ENCODE assay signal across 9 cellular contexts in the genomic region with DNA sequence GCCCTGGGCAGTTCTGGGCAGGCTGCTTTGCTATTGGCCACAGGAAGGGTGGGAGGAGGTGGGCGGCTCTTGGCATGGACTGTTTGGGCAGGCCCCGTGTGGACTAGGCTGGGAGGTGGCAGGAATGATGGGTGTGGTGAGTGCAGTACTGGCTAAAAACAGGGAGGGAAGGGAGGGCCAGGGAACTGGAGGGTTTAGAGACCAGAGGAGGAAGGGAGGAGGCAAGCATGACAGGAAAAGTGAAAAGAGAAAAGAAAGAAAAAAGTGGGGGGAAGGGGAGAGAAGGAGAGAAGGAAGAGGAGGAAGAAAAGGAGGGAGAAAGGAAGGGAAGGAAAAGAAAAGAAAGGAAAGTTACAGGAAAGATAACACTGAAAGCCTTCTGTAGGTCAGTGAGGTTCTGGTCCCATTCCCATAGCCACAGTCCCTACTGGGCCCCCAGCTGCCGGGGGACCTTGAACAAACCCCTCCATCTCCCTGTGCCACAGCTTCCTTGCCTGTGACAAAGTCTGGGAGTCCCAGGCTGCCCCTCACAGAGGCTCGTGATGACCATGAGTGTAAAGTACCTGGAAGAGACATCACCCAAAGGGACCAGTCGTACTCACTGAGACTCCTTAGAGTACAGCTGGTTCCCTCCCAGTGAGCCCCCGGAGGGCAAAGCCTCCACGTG. TPM values are rescaled to one million over a fixed set of nuclear protein-coding genes. Genes with fewer than 3 reads are reported as not detected.
A peak's percentile ranks its signal among the peaks of the same experiment; 100 is the strongest.
DNase-seq lines count a peak whose midpoint lies in the region; ATAC-seq, FAIRE-seq and TF ChIP-seq lines count a peak whose summit lies in the region.
"Had no signal": no experiment of that assay in that cellular context is flagged by ENCODE, and none has a peak within 500 bp of the region (broad histone marks: within the 10 kb centered on the region; RNA-seq: fewer than 3 reads in every experiment).

No MANE protein-coding gene starts in this region.

- H3K4me2 ChIP-seq in GM12878 (ENCODE audit: control insufficient read depth, insufficient read depth) (no peak overlapping the region), HepG2 (ENCODE audit: low read depth, low read length) (no peak overlapping the region)

- H3K27ac ChIP-seq in GM12878 (ENCODE audit: control insufficient read depth, insufficient read depth), result no peak overlapping the region
- H3K27ac ChIP-seq in HepG2 (ENCODE audit: extremely low read length, insufficient read depth, low read length), result no peak overlapping the region

- no peak for TF ChIP-seq EP300 in GM12878 (IDR thresholded peaks at IDR 0.05; ENCODE audit: borderline replicate concordance in 1 of 2, control insufficient read depth in 1 of 2, low read depth in 2 of 2, low read length in 2 of 2)
- TF ChIP-seq EP300 in HepG2 (IDR thresholded peaks at IDR 0.05; ENCODE audit: low read depth in 2 of 2, low read length in 2 of 2), result no peak
- no peak for TF ChIP-seq EP300 in HepG2 (CRISPR knock-in tag; IDR thresholded peaks at IDR 0.05; ENCODE audit: borderline replicate concordance)

- H3K79me2 ChIP-seq in GM12878 (ENCODE audit: control insufficient read depth, insufficient read depth, low read length) (no peaks in the 10 kb centered on the region), HepG2 (ENCODE audit: insufficient read depth, low read length) (no peaks in the 10 kb centered on the region)

- H2AFZ ChIP-seq in GM12878 (ENCODE audit: control insufficient read depth, low read depth, low read length) (no peak overlapping the region), HepG2 (ENCODE audit: low read length) (no peak overlapping the region)

- peak overlapping the region; percentile 71 for H3K4me3 Mint-ChIP-seq in activated naive CD4-positive, alpha-beta T cell treated with anti-CD3 and anti-CD28 coated beads, Interleukin-2, amount 50 U/mL, for 24 hours

- intact Hi-C loops in GM12878 (cut with micrococcal nuclease; ENCODE audit: unreplicated experiment) (no loop called here), HepG2 (cut with micrococcal nuclease; ENCODE audit: unreplicated experiment) (no loop called here)

- POLR2A ChIA-PET in GM12878 (lab: Charles Lee), result no interaction called here
- POLR2A ChIA-PET in HepG2 (lab: Yijun Ruan, JAX), result no interaction called here

- no peak for DNase-seq in activated naive CD4-positive, alpha-beta T cell (lab: John Stamatoyannopoulos, UW)
- no peak for DNase-seq in GM12878 (ENCODE audit: low read depth, low spot score)
- DNase-seq in HepG2 (ENCODE audit: low spot score), result no peak
- DNase-seq in GM19239 (ENCODE audit: insufficient read length, low spot score), result no peak
- DNase-seq in NCI-H1694 treated with DMSO at 0.1 percent for 48 hours (lab: John Stamatoyannopoulos, UW), result no peak
- DNase-seq in NK-92 (lab: John Stamatoyannopoulos, UW; ENCODE audit: unreplicated experiment), result no peak
- DNase-seq: stimulated activated CD8-positive, alpha-beta memory T cell treated with anti-CD3 and anti-CD28 coated beads, Interleukin-4, amount 100 ng/mL, for 48 hours had no signal

- H3K9ac ChIP-seq in GM12878 (ENCODE audit: control insufficient read depth, insufficient read depth, low read length) (no peak overlapping the region), HepG2 (ENCODE audit: insufficient read depth, low read depth, low read length) (no peak overlapping the region)

- H3K9me3 ChIP-seq in GM12878 (replicated peaks; ENCODE audit: control insufficient read depth, insufficient read depth, low read length) (no peaks in the 10 kb centered on the region), HepG2 (ENCODE audit: low read length) (no peaks in the 10 kb centered on the region)

- no peaks in the 10 kb centered on the region for H4K20me1 ChIP-seq in GM12878 (ENCODE audit: control insufficient read depth, insufficient read depth)
- 0 out of 2 replicates have a peak, but pooled peaks cover 2% of the 10 kb centered on the region for H4K20me1 ChIP-seq in HepG2 (ENCODE audit: insufficient read depth, low read length)

- H3K4me1 ChIP-seq in GM12878 (ENCODE audit: control insufficient read depth, insufficient read depth, low read length) (no peaks in the 10 kb centered on the region), HepG2 (ENCODE audit: insufficient read depth, low read length) (peaks cover 7% of the 10 kb centered on the region; the same call in 1 of the 2 replicates)

- BruUV-seq in GM12878 (replicated peaks; lab: Mats Ljungman, UMichigan) (no TSS peak), HepG2 (replicated peaks; lab: Mats Ljungman, UMichigan) (no TSS peak)

- CTCF ChIA-PET in GM12878 (lab: Yijun Ruan, JAX) (no interaction called here), HepG2 (lab: Yijun Ruan, JAX; ENCODE audit: low intra/inter-chr PET ratio, low total read pairs) (no interaction called here)

- SMC1A ChIA-PET in GM12878 (lab: Charles Lee; ENCODE audit: uncharacterized antibody, unreplicated experiment), result no interaction called here

- no peaks in the 10 kb centered on the region for H3K9me3 Mint-ChIP-seq in activated naive CD4-positive, alpha-beta T cell treated with anti-CD3 and anti-CD28 coated beads, Interleukin-2, amount 50 U/mL, for 24 hours

- FAIRE-seq in GM12878 (lab: Jason Lieb, UNC) (no peak), HepG2 (lab: Jason Lieb, UNC) (no peak), GM19239 (lab: Jason Lieb, UNC) (no peak)

- RAD21 ChIA-PET in GM12878 (lab: Charles Lee; ENCODE audit: unreplicated experiment), result no interaction called here

- H3K27ac Mint-ChIP-seq in activated naive CD4-positive, alpha-beta T cell treated with anti-CD3 and anti-CD28 coated beads, Interleukin-2, amount 50 U/mL, for 24 hours, result peak overlapping the region; percentile 5

- 32% methylated on average over 7 of the region's 7 CpGs for WGBS in GM12878 (ENCODE audit: insufficient coverage, insufficient replicate concordance, low lambda C conversion rate, missing lambda C conversion rate)
- 16% methylated on average over 7 of the region's 7 CpGs for WGBS in HepG2 (ENCODE audit: low lambda C conversion rate)

- peaks cover 17% of the 10 kb centered on the region for H3K27me3 Mint-ChIP-seq in activated naive CD4-positive, alpha-beta T cell treated with anti-CD3 and anti-CD28 coated beads, Interleukin-2, amount 50 U/mL, for 24 hours

- TF ChIP-seq POLR2A in GM12878 (IDR thresholded peaks at IDR 0.05; ENCODE audit: low read depth, low read length) (no peak), HepG2 (IDR thresholded peaks at IDR 0.05; ENCODE audit: insufficient read depth in 1 of 2, low read depth in 2 of 2, low read length in 2 of 2) (no peak)

- H3K36me3 ChIP-seq in GM12878 (ENCODE audit: control insufficient read depth in 2 of 2, insufficient read depth in 2 of 2, low read length in 1 of 2) (no peaks in the 10 kb centered on the region), HepG2 (replicated peaks in 1 of 2; ENCODE audit: control insufficient read depth in 1 of 2, insufficient read depth in 2 of 2, low read length in 2 of 2) (no peaks in the 10 kb centered on the region)

- 0 out of 3 replicates have a peak, but pooled peaks have one; percentile 17 for ATAC-seq in GM12878
- peak; percentile 17 for ATAC-seq in HepG2
- ATAC-seq in GM18498 (IDR thresholded peaks at IDR 0.05; ENCODE audit: unreplicated experiment), result no peak

- H3K4me3 ChIP-seq in GM12878, result no peak overlapping the region
- no peak overlapping the region for H3K4me3 ChIP-seq in HepG2 (replicated peaks in 1 of 3; ENCODE audit: insufficient read depth in 1 of 3, low read depth in 2 of 3, low read length in 3 of 3)

- in situ Hi-C loops in GM12878 (cut with MboI) (no loop called here), HepG2 (cut with HindIII; ENCODE audit: extremely low pct_ligation_motif_present, low pct_unique_long_range_greater_than_20kb) (no loop called here)

- TF ChIP-seq CTCF in GM12878 (IDR thresholded peaks at IDR 0.05 in 2 of 3, conservative IDR thresholded peaks at IDR 0.05 in 1 of 3; ENCODE audit: control insufficient read depth in 2 of 3, extremely low read depth in 1 of 3, insufficient read depth in 1 of 3, low read depth in 3 of 3, low read length in 3 of 3) (no peak), HepG2 (CRISPR knock-in tag; IDR thresholded peaks at IDR 0.05) (no peak)

- H3K4me1 Mint-ChIP-seq in activated naive CD4-positive, alpha-beta T cell treated with anti-CD3 and anti-CD28 coated beads, Interleukin-2, amount 50 U/mL, for 24 hours, result peaks cover 30% of the 10 kb centered on the region

- H3K27me3 ChIP-seq in GM12878 (replicated peaks in 1 of 2; ENCODE audit: control insufficient read depth in 2 of 2, insufficient read depth in 2 of 2, low read length in 1 of 2) (peaks cover 7 to 10% of the 10 kb centered on the region in 2 experiments; a peak in 3 of 4 replicates), HepG2 (ENCODE audit: control insufficient read depth in 1 of 2, insufficient read depth in 2 of 2, low read length in 2 of 2) (peaks cover 2 to 30% of the 10 kb centered on the region in 2 experiments)

- TF ChIP-seq RAD21 in GM12878 (IDR thresholded peaks at IDR 0.05; ENCODE audit: insufficient read depth, low read depth, low read length) (no peak), HepG2 (CRISPR knock-in tag; IDR thresholded peaks at IDR 0.05) (no peak)

- H3K36me3 Mint-ChIP-seq in activated naive CD4-positive, alpha-beta T cell treated with anti-CD3 and anti-CD28 coated beads, Interleukin-2, amount 50 U/mL, for 24 hours, result no peaks in the 10 kb centered on the region

RNA-seq across cellular contexts. Expression of a gene that starts 1.1 kb away (rescaled TPM):
- 0.24 and 0.42 TPM in 2 replicates for total RNA-seq in GM12878 (2013; cell fraction: nucleolus; rRNA removed)
- total RNA-seq in GM12878 (2014; rRNA removed) (under 0.01 TPM in 1 of 2 replicates, not detected in the other), GM12878 (2014; rRNA removed; fragmentation: Illumina TruSeq; extraction: Trizol) (under 0.01 TPM in 1 of 2 replicates, not detected in the other), GM12878 (2021) (0.05 and 0.19 TPM in 2 replicates), HepG2 (2016; rRNA removed; fragmentation: Illumina TruSeq; extraction: Trizol) (0.15 and 0.18 TPM in 2 replicates)
- 0.09 TPM for polyA plus RNA-seq in GM12878 (2011; ENCODE audit: low read depth)
- polyA plus RNA-seq in GM12878 (2011; rRNA removed) (1.1 and 1.2 TPM in 2 replicates), GM12878 (2014; fragmentation: Illumina TruSeq; extraction: Trizol) (0.01 TPM in 1 of 2 replicates, not detected in the other), GM12878 (2014; fragmentation: Nextera tagmentation; extraction: Ambion mirVana) (not detected), GM12878 (2014; rRNA removed) (0.01 TPM in 1 of 2 replicates, not detected in the other), GM12878 (2016; fragmentation: Nextera tagmentation; extraction: Ambion mirVana) (under 1 TPM; 0.09 to 0.12 TPM), HepG2 (2011; rRNA removed) (0.13 TPM in 2 replicates)
- polyA plus RNA-seq in GM12878 (2011; cell fraction: cytosol; rRNA removed), result 0.90 and 0.93 TPM in 2 replicates
- 0.92 and 1.4 TPM in 2 replicates for polyA plus RNA-seq in GM12878 (2011; cell fraction: nucleus; rRNA removed)
- 0.59 and 0.61 TPM in 2 replicates for polyA plus RNA-seq in GM12878 (2012)
- polyA minus RNA-seq in GM12878 (2011; rRNA and poly(A)+ RNA removed), result 1.4 and 1.8 TPM in 2 replicates
- polyA minus RNA-seq in GM12878 (2011; cell fraction: cytosol; rRNA and poly(A)+ RNA removed), result 0.27 and 0.73 TPM in 2 replicates
- polyA minus RNA-seq in GM12878 (2011; cell fraction: nucleus; rRNA and poly(A)+ RNA removed), result 0.36 and 0.67 TPM in 2 replicates
- total RNA-seq in HepG2 (2016; cell fraction: cytosol; rRNA removed; fragmentation: Illumina TruSeq; extraction: Trizol; ENCODE audit: low read depth), result not detected in 2 replicates
- 0.09 and 0.15 TPM in 2 replicates for total RNA-seq in HepG2 (2016; cell fraction: insoluble cytoplasmic fraction; rRNA removed; fragmentation: Illumina TruSeq; extraction: Trizol)
- total RNA-seq in HepG2 (2016; cell fraction: membrane; rRNA removed; fragmentation: Illumina TruSeq; extraction: Trizol), result 0.06 and 0.10 TPM in 2 replicates
- total RNA-seq in HepG2 (2016; cell fraction: nucleus; rRNA removed; fragmentation: Illumina TruSeq; extraction: Trizol), result 0.19 and 0.44 TPM in 2 replicates
- 0.03 and 0.04 TPM in 2 replicates for polyA plus RNA-seq in HepG2 (2011; cell fraction: cytosol; rRNA removed)
- polyA plus RNA-seq in HepG2 (2011; cell fraction: nucleus; rRNA removed), result 0.05 TPM in 2 replicates
- polyA plus RNA-seq in HepG2 (2012), result not detected in 2 replicates
- 0.14 TPM in 1 of 2 replicates, not detected in the other for polyA plus RNA-seq in HepG2 (2016; cell fraction: cytosol; fragmentation: Illumina TruSeq; extraction: Trizol; ENCODE audit: low read depth)
- 0.04 and 0.25 TPM in 2 replicates for polyA plus RNA-seq in HepG2 (2016; cell fraction: insoluble cytoplasmic fraction; fragmentation: Illumina TruSeq; extraction: Trizol; ENCODE audit: low read depth)
- 0.05 and 0.13 TPM in 2 replicates for polyA plus RNA-seq in HepG2 (2016; cell fraction: membrane; fragmentation: Illumina TruSeq; extraction: Trizol; ENCODE audit: low read depth)
- 0.09 and 0.37 TPM in 2 replicates for polyA plus RNA-seq in HepG2 (2016; cell fraction: nucleus; fragmentation: Illumina TruSeq; extraction: Trizol; ENCODE audit: insufficient read depth, low read depth)
- 0.12 TPM in 1 of 2 replicates, not detected in the other for polyA minus RNA-seq in HepG2 (2011; rRNA and poly(A)+ RNA removed; ENCODE audit: low replicate concordance)
- polyA minus RNA-seq in HepG2 (2011; cell fraction: cytosol; rRNA and poly(A)+ RNA removed), result not detected in 2 replicates
- 0.12 and 0.13 TPM in 2 replicates for polyA minus RNA-seq in HepG2 (2011; cell fraction: nucleus; rRNA and poly(A)+ RNA removed)
